8 cellular contexts compared by ENCODE assay signal in the genomic region with DNA sequence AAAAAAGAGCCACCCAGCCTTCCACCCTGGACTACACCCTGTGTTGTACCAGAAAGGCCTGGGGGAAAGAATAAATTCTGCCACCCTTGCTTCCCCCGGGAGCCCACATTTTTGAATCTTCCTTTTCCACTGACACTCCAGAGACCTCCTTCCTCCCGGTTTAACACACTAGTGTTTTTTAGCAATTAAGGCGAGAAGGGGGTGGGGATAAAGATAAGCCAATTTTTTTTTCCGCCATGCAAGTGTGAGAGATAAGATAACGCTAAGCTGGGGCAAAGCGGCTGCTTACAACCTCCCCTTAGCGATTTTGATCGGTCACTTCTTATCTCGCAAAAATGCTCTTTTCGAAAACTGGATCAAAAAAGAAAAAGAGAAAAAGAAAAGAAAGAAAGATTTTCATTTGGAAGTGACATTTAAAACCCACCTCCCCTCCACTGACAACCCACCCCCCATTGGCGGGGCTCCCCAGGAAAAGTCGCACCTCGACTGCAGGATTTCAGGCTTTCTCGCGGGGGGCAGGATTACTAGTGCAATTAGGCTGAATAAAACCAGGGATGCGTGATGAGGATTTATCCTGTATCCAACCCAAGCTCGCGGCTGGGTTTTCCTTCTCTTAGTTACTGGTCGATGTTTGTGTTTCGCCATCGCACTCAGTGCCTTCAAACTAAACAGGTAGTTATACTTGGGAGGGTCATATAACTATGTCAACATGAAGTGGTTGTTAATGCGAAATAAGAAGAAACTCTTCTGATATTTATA. TPM values are rescaled to one million over a fixed set of nuclear protein-coding genes. Genes with fewer than 3 reads are reported as not detected.
A peak's percentile ranks its signal among the peaks of the same experiment; 100 is the strongest.
DNase-seq lines count a peak whose midpoint lies in the region; TF ChIP-seq lines count a peak whose summit lies in the region.
"Had no signal": no experiment of that assay in that cellular context is flagged by ENCODE, and none has a peak within 500 bp of the region (broad histone marks: within the 10 kb centered on the region; RNA-seq: fewer than 3 reads in every experiment).

No MANE protein-coding gene starts in this region.

- H3K4me3 Mint-ChIP-seq in CD8-positive, alpha-beta memory T cell = peak overlapping the region in 6 of 7 donors; percentile 34 to 70 (median 62)
- peak overlapping the region; percentile 60 for H3K4me3 Mint-ChIP-seq in activated T-helper 2 cell treated with anti-CD3 and anti-CD28 coated beads, Interferon-gamma antibody, Interleukin-2, Interleukin-4, amounts not matched to agents 10 μg/mL and 5 μg/mL and 100 μg/mL, durations not matched to agents 14 hours and 24 hours and 36 hours (ENCODE audit: low read depth)
- H3K4me3 Mint-ChIP-seq in neural progenitor cell = peak overlapping the region; percentile 82

- POLR2A ChIA-PET in CD8-positive, alpha-beta memory T cell (lab: Charles Lee) = interaction anchor here (1.8 kb wide), 1 partner anchor 67 kb away, joined by 6 read pairs; no protein-coding TSS in a partner anchor
- POLR2A ChIA-PET in HEK293T (lab: Yijun Ruan, JAX) = interaction anchor here (1.0 to 4.5 kb wide), 9 partner anchors 11 to 307 kb away, joined by 3 to 24 read pairs (median 3); no protein-coding TSS in a partner anchor

- H3K27ac Mint-ChIP-seq in CD8-positive, alpha-beta memory T cell = peak overlapping the region in 2 of 8 donors; percentile 14 to 70
- H3K27ac Mint-ChIP-seq in activated T-helper 2 cell treated with anti-CD3 and anti-CD28 coated beads, Interferon-gamma antibody, Interleukin-2, Interleukin-4, amounts not matched to agents 10 μg/mL and 5 μg/mL and 100 μg/mL, durations not matched to agents 14 hours and 24 hours and 36 hours = no peak overlapping the region
- no peak overlapping the region for H3K27ac Mint-ChIP-seq in neural progenitor cell

- H3K4me1 ChIP-seq in CD8-positive, alpha-beta memory T cell (ENCODE audit: insufficient read depth, low read length) = peaks cover 10% of the 10 kb centered on the region
- H3K4me1 ChIP-seq in neural progenitor cell = peaks cover 48% of the 10 kb centered on the region

- H3K36me3 ChIP-seq in CD8-positive, alpha-beta memory T cell (ENCODE audit: insufficient read depth, low read length) = no peaks in the 10 kb centered on the region
- no peaks in the 10 kb centered on the region for H3K36me3 ChIP-seq in neural progenitor cell
- H3K36me3 ChIP-seq: colonic mucosa had no signal

- peak overlapping the region; percentile 92 for H3K4me2 ChIP-seq in neural progenitor cell

- peaks cover 45% of the 10 kb centered on the region for H4K20me1 ChIP-seq in neural progenitor cell (ENCODE audit: low read depth)

- H3K9me3 Mint-ChIP-seq in CD8-positive, alpha-beta memory T cell = peaks cover 0 to 2% (median 0%) of the 10 kb centered on the region in 5 donors
- no peaks in the 10 kb centered on the region for H3K9me3 Mint-ChIP-seq in activated T-helper 2 cell treated with anti-CD3 and anti-CD28 coated beads, Interferon-gamma antibody, Interleukin-2, Interleukin-4, amounts not matched to agents 10 μg/mL and 5 μg/mL and 100 μg/mL, durations not matched to agents 14 hours and 24 hours and 36 hours
- H3K9me3 Mint-ChIP-seq in neural progenitor cell = peaks cover 10% of the 10 kb centered on the region

- peaks cover 70% of the 10 kb centered on the region for H3F3A ChIP-seq in neural progenitor cell (ENCODE audit: low read depth)

- no peaks in the 10 kb centered on the region for H3K36me3 Mint-ChIP-seq in CD8-positive, alpha-beta memory T cell
- H3K36me3 Mint-ChIP-seq in activated T-helper 2 cell treated with anti-CD3 and anti-CD28 coated beads, Interferon-gamma antibody, Interleukin-2, Interleukin-4, amounts not matched to agents 10 μg/mL and 5 μg/mL and 100 μg/mL, durations not matched to agents 14 hours and 24 hours and 36 hours (ENCODE audit: low read depth) = no peaks in the 10 kb centered on the region
- no peaks in the 10 kb centered on the region for H3K36me3 Mint-ChIP-seq in neural progenitor cell

- no peak for DNase-seq in CD8-positive, alpha-beta memory T cell
- DNase-seq in HEK293T (ENCODE audit: extremely low spot score) = no peak
- no peak for DNase-seq in activated T-helper 2 cell treated with anti-CD3 and anti-CD28 coated beads, Interferon-gamma antibody, Interleukin-2, Interleukin-4, amounts not matched to agents 10 μg/mL and 5 μg/mL and 100 μg/mL, durations not matched to agents 14 hours and 24 hours and 36 hours (ENCODE audit: low spot score)
- peak; percentile 55 for DNase-seq in neural progenitor cell (ENCODE audit: low spot score)
- no peak for DNase-seq in Kasumi-1 (lab: John Stamatoyannopoulos, UW)
- no peak for DNase-seq in NCI-H1930 (lab: John Stamatoyannopoulos, UW)
- no peak for DNase-seq in SHP77 (lab: John Stamatoyannopoulos, UW)

- no peak overlapping the region for H3K27ac ChIP-seq in CD8-positive, alpha-beta memory T cell (ENCODE audit: low read depth, low read length)
- no peak overlapping the region for H3K27ac ChIP-seq in neural progenitor cell

- H3K27me3 ChIP-seq in CD8-positive, alpha-beta memory T cell (ENCODE audit: insufficient read depth, low read length, poor library complexity, severe bottlenecking) = no peaks in the 10 kb centered on the region
- H3K27me3 ChIP-seq in neural progenitor cell = peaks cover 70% of the 10 kb centered on the region

- CTCF ChIA-PET in CD8-positive, alpha-beta memory T cell (lab: Charles Lee) = interaction anchor here (1.4 kb wide), 1 partner anchor 23 kb away, joined by 4 read pairs; no protein-coding TSS in a partner anchor
- CTCF ChIA-PET in HEK293T (lab: Yijun Ruan, JAX) = interaction anchor here (0.5 kb wide), 1 partner anchor 157 kb away, joined by 3 read pairs; no protein-coding TSS in a partner anchor

- no peaks in the 10 kb centered on the region for H3K9me3 ChIP-seq in CD8-positive, alpha-beta memory T cell (ENCODE audit: low read length)
- no peaks in the 10 kb centered on the region for H3K9me3 ChIP-seq in neural progenitor cell (ENCODE audit: low read depth)
- H3K9me3 ChIP-seq: colonic mucosa had no signal

- H3K4me1 Mint-ChIP-seq in CD8-positive, alpha-beta memory T cell = peaks cover 14 to 20% (median 19%) of the 10 kb centered on the region in 3 donors
- peaks cover 16% of the 10 kb centered on the region for H3K4me1 Mint-ChIP-seq in activated T-helper 2 cell treated with anti-CD3 and anti-CD28 coated beads, Interferon-gamma antibody, Interleukin-2, Interleukin-4, amounts not matched to agents 10 μg/mL and 5 μg/mL and 100 μg/mL, durations not matched to agents 14 hours and 24 hours and 36 hours (ENCODE audit: low read depth)
- H3K4me1 Mint-ChIP-seq in neural progenitor cell = peaks cover 43% of the 10 kb centered on the region

- peaks cover 16% of the 10 kb centered on the region for H3K79me2 ChIP-seq in neural progenitor cell (ENCODE audit: low read depth)

- H3K27me3 Mint-ChIP-seq in CD8-positive, alpha-beta memory T cell = peaks cover 0 to 32% of the 10 kb centered on the region in 2 donors
- no peaks in the 10 kb centered on the region for H3K27me3 Mint-ChIP-seq in activated T-helper 2 cell treated with anti-CD3 and anti-CD28 coated beads, Interferon-gamma antibody, Interleukin-2, Interleukin-4, amounts not matched to agents 10 μg/mL and 5 μg/mL and 100 μg/mL, durations not matched to agents 14 hours and 24 hours and 36 hours (ENCODE audit: low read depth)
- peaks cover 13% of the 10 kb centered on the region for H3K27me3 Mint-ChIP-seq in neural progenitor cell (ENCODE audit: insufficient read depth, low read depth)

- TF ChIP-seq CTCF in neural progenitor cell (IDR thresholded peaks at IDR 0.05) = no peak

- intact Hi-C loops in activated T-helper 2 cell treated with anti-CD3 and anti-CD28 coated beads, Interferon-gamma antibody, Interleukin-2, Interleukin-4, amounts not matched to agents 10 μg/mL and 5 μg/mL and 100 μg/mL, durations not matched to agents 14 hours and 24 hours and 36 hours (cut with micrococcal nuclease) = no loop called here

- no peak overlapping the region for H3K9ac ChIP-seq in neural progenitor cell

- no peak overlapping the region for H3K4me3 ChIP-seq in CD8-positive, alpha-beta memory T cell (ENCODE audit: low read length)
- H3K4me3 ChIP-seq in neural progenitor cell = peak overlapping the region; percentile 73

- no peak overlapping the region for H2AFZ ChIP-seq in neural progenitor cell (replicated peaks)

TF ChIP-seq in HEK293T, 16 proteins besides CTCF, POLR2A, EP300 and RAD21:
- TF ChIP-seq CTBP1 (IDR thresholded peaks at IDR 0.05; ENCODE audit: borderline replicate concordance) = peak; percentile 51; the same call in 1 of the 2 replicates
- no peak for TF ChIP-seq L3MBTL2 (conservative IDR thresholded peaks at IDR 0.05)

RNA-seq across cellular contexts. Expression of gene BCOR, which starts 6.0 kb away (rescaled TPM):
- total RNA-seq in CD8-positive, alpha-beta memory T cell = 10 to 100 TPM; 62.6 to 67.7 TPM
- 7.2 TPM for polyA plus RNA-seq in CD8-positive, alpha-beta memory T cell
- 74.6 and 82.2 TPM in 2 replicates for total RNA-seq in activated T-helper 2 cell treated with anti-CD3 and anti-CD28 coated beads, Interferon-gamma antibody, Interleukin-2, Interleukin-4, amounts not matched to agents 10 μg/mL and 5 μg/mL and 100 μg/mL, durations not matched to agents 14 hours and 24 hours and 36 hours
- 29.5 and 32.4 TPM in 2 replicates for total RNA-seq in neural progenitor cell (ENCODE audit: low replicate concordance)
